Comparison of ENCODE assay signal across 1 cellular context in genomic region chr2:3516831-3517230, GRCh38.
TF ChIP-seq lines count a peak whose summit lies in the region.

No MANE protein-coding gene starts in this region.

TF ChIP-seq in HepG2, 621 proteins besides CTCF, POLR2A, EP300 and RAD21:
- TF ChIP-seq NFIC (IDR thresholded peaks at IDR 0.05; ENCODE audit: low read length): no peak
- TF ChIP-seq HMG20A (CRISPR knock-in tag; IDR thresholded peaks at IDR 0.05; ENCODE audit: borderline replicate concordance): no peak
- TF ChIP-seq MBNL3 (CRISPR knock-in tag; conservative IDR thresholded peaks at IDR 0.05): no peak
